6 cellular contexts compared by ENCODE assay signal in genomic region chr1:69128204-69128603, GRCh38.
"Had no signal": no experiment of that assay in that cellular context is flagged by ENCODE, and none has a peak within 500 bp of the region (broad histone marks: within the 10 kb centered on the region; RNA-seq: fewer than 3 reads in every experiment).

No MANE protein-coding gene starts in this region.

- H3K27me3 Mint-ChIP-seq: IgD-negative memory B cell had no signal

- ATAC-seq: GM23338, HepG2 had no signal

- H3K4me3 ChIP-seq: GM23338 had no signal

- H3K36me3 Mint-ChIP-seq: IgD-negative memory B cell had no signal

- H3K9me3 Mint-ChIP-seq: GM23338, H9 had no signal

- DNase-seq: H9, HCEC 1CT had no signal

- H3K27ac ChIP-seq: HL-60 had no signal

- H3K4me3 Mint-ChIP-seq: GM23338, H9, IgD-negative memory B cell had no signal

- H3K27ac Mint-ChIP-seq: GM23338, H9, IgD-negative memory B cell had no signal
